7 cellular contexts compared by ENCODE assay signal in genomic region chr7:100195901-100196322, GRCh38. TPM values are rescaled to one million over a fixed set of nuclear protein-coding genes. Genes with fewer than 3 reads are reported as not detected.
"Had no signal": no experiment of that assay in that cellular context is flagged by ENCODE, and none has a peak within 500 bp of the region (broad histone marks: within the 10 kb centered on the region; RNA-seq: fewer than 3 reads in every experiment).

No MANE protein-coding gene starts in this region.

RNA-seq across cellular contexts. Expression of gene STAG3, which starts 18.2 kb away (rescaled TPM):
- total RNA-seq: right atrium auricular region had no signal

RNA-seq across cellular contexts. Expression of gene PVRIG, which starts 23.8 kb away (rescaled TPM):
- total RNA-seq: astrocyte, epithelial cell of proximal tubule, fibroblast of lung, foreskin keratinocyte, osteocyte, prostate gland had no signal
